ENCODE assay signal across 9 cellular contexts in genomic region chr17:34472363-34472762, GRCh38.
"Had no signal": no experiment of that assay in that cellular context is flagged by ENCODE, and none has a peak within 500 bp of the region (broad histone marks: within the 10 kb centered on the region; RNA-seq: fewer than 3 reads in every experiment).

No MANE protein-coding gene starts in this region.

- ATAC-seq: HCT116, HepG2 had no signal

- H3K4me1 ChIP-seq: HAP-1 had no signal

- H3K9me3 ChIP-seq: HAP-1 had no signal

- H3K27ac ChIP-seq: GM23248, HL-60 had no signal

- H3K36me3 ChIP-seq: HAP-1 had no signal

- DNase-seq: GM23248, GOT3, H7, HFFc6, KG1 had no signal

- H3K9ac ChIP-seq: GM23248 had no signal

- H2AFZ ChIP-seq: GM23248 had no signal

- FAIRE-seq: HepG2 had no signal

- H3K4me3 ChIP-seq: GM23248, HAP-1 had no signal
